ENCODE assay signal across 1 cellular context in genomic region chrX:124346877-124347241, GRCh38.
TF ChIP-seq lines count a peak whose summit lies in the region.

No MANE protein-coding gene starts in this region.

TF ChIP-seq in K562, 482 proteins besides CTCF, POLR2A, EP300 and RAD21:
- no peak for TF ChIP-seq MTF1 (CRISPR knock-in tag; IDR thresholded peaks at IDR 0.05; ENCODE audit: borderline replicate concordance)
- TF ChIP-seq BCLAF1 (IDR thresholded peaks at IDR 0.05; ENCODE audit: borderline replicate concordance in 1 of 2, control insufficient read depth in 1 of 2, low read depth in 2 of 2, low read length in 1 of 2): no peak
- TF ChIP-seq ZNF253 (CRISPR knock-in tag; conservative IDR thresholded peaks at IDR 0.05): no peak
- TF ChIP-seq CBFA2T2 (conservative IDR thresholded peaks at IDR 0.05): no peak
- TF ChIP-seq ZBTB33 (CRISPR knock-in tag; IDR thresholded peaks at IDR 0.05): no peak
- TF ChIP-seq MXD1 (CRISPR knock-in tag; IDR thresholded peaks at IDR 0.05; ENCODE audit: borderline replicate concordance, poor library complexity, severe bottlenecking): no peak
- no peak for TF ChIP-seq GTF2B (IDR thresholded peaks at IDR 0.05; ENCODE audit: extremely low read depth, insufficient read length)
- no peak for TF ChIP-seq AFF1 (IDR thresholded peaks at IDR 0.05; ENCODE audit: low read depth in 1 of 2, partially characterized antibody in 2 of 2)
- TF ChIP-seq THRA (IDR thresholded peaks at IDR 0.05): no peak
- TF ChIP-seq U2AF1 (optimal IDR thresholded peaks at IDR 0.05; ENCODE audit: low read depth, low read length): no peak
- no peak for TF ChIP-seq ZNF707 (CRISPR knock-in tag; conservative IDR thresholded peaks at IDR 0.05)
- no peak for TF ChIP-seq SIRT6 (IDR thresholded peaks at IDR 0.05; ENCODE audit: low read depth, low read length)
- no peak for TF ChIP-seq ZNF395 (CRISPR knock-in tag; IDR thresholded peaks at IDR 0.05)
- TF ChIP-seq ARID3A (IDR thresholded peaks at IDR 0.05; ENCODE audit: borderline replicate concordance, low read depth, low read length): no peak
- no peak for TF ChIP-seq ZFP36 (IDR thresholded peaks at IDR 0.05; ENCODE audit: low read depth, low read length, partially characterized antibody)
